Comparison of ENCODE assay signal across 12 cellular contexts in the genomic region with DNA sequence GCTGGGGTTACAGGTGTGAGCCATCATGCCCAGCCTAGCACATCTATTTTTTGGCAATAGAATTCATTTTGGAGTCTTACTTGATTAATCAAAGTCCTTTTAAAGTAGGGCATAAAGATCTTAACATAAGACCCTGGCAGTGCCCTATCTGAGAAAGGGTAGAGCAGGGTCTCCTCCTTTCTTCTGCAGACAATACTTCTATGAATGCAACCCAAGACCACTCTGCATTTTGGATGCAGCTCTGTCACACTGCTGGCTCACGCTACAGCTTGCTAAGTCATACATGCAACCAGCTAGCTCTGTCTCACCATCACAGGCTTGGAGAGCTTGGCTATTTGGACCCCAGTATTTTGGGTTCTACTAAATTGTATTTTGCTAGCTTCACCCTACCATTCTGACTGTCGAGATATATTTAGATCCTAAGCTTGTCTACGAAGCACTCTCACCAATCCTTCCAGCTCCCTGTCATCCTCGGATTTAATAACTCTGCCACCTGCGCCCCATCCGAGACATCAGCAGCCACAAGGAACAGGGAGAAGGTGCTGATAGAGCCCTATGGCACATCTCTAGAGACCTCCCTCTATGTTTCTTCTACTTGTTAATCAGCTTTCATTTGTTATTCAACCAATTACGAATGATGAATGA. TPM values are rescaled to one million over a fixed set of nuclear protein-coding genes. Genes with fewer than 3 reads are reported as not detected.
DNase-seq lines count a peak whose midpoint lies in the region; TF ChIP-seq lines count a peak whose summit lies in the region.
"Had no signal": no experiment of that assay in that cellular context is flagged by ENCODE, and none has a peak within 500 bp of the region (broad histone marks: within the 10 kb centered on the region; RNA-seq: fewer than 3 reads in every experiment).

No MANE protein-coding gene starts in this region.

- H2AFZ ChIP-seq in neuronal stem cell (ENCODE audit: low read length) = no peak overlapping the region

- no peak overlapping the region for H3K14ac ChIP-seq in neuronal stem cell (ENCODE audit: low read length)

- H3K9me3 Mint-ChIP-seq in chondrocyte (ENCODE audit: low read depth) = no peaks in the 10 kb centered on the region
- H3K9me3 Mint-ChIP-seq: CD4-positive, CD25-positive, alpha-beta regulatory T cell had no signal

- no peak overlapping the region for H3K4ac ChIP-seq in neuronal stem cell (ENCODE audit: low read length)

- H3K23ac ChIP-seq in neuronal stem cell (ENCODE audit: low read depth, low read length, poor library complexity) = no peak overlapping the region

- no peak overlapping the region for H3K27ac Mint-ChIP-seq in chondrocyte (ENCODE audit: unreplicated experiment)
- H3K27ac Mint-ChIP-seq: CD4-positive, CD25-positive, alpha-beta regulatory T cell had no signal

- H2BK5ac ChIP-seq in neuronal stem cell (ENCODE audit: low read length) = no peak overlapping the region

- H3K79me1 ChIP-seq in neuronal stem cell (ENCODE audit: low read depth, low read length) = no peaks in the 10 kb centered on the region

- H3K4me1 ChIP-seq in neuronal stem cell (ENCODE audit: control insufficient read depth in 2 of 2, insufficient read depth in 1 of 2, low read depth in 1 of 2, low read length in 2 of 2) = peaks cover 0 to 1% of the 10 kb centered on the region in 2 donors
- H3K4me1 ChIP-seq: HAP-1 had no signal

- peak overlapping the region; percentile 21 for H2BK15ac ChIP-seq in neuronal stem cell (ENCODE audit: low read length)

- in situ Hi-C loops in G401 (cut with HindIII; ENCODE audit: low sequenced_read_pairs) = no loop called here

- H3K36me3 Mint-ChIP-seq in chondrocyte (ENCODE audit: low read depth) = no peaks in the 10 kb centered on the region
- H3K36me3 Mint-ChIP-seq: CD4-positive, CD25-positive, alpha-beta regulatory T cell had no signal

- H3K9me3 ChIP-seq in neuronal stem cell (replicated peaks in 1 of 2; ENCODE audit: control insufficient read depth in 2 of 2, insufficient read depth in 1 of 2, low read depth in 1 of 2, low read length in 2 of 2) = no peaks in the 10 kb centered on the region
- H3K9me3 ChIP-seq: BLaER1, HAP-1 had no signal

- H3K27ac ChIP-seq in neuronal stem cell (replicated peaks; ENCODE audit: low read length) = no peak overlapping the region
- H3K27ac ChIP-seq in substantia nigra (ENCODE audit: low read depth, low read length, poor library complexity, severe bottlenecking) = no peak overlapping the region
- H3K27ac ChIP-seq: BLaER1 had no signal

- no peak overlapping the region for H3K4me2 ChIP-seq in neuronal stem cell (ENCODE audit: insufficient read depth, low read length, poor library complexity, severe bottlenecking)

- WGBS in neuronal stem cell (ENCODE audit: extremely low coverage in 2 of 2, insufficient read length in 2 of 2, insufficient replicate concordance in 1 of 2), 2 donors = no CpG with 5 or more reads among the region's 7 CpGs

- H3K36me3 ChIP-seq in neuronal stem cell (replicated peaks in 1 of 2; ENCODE audit: control insufficient read depth in 2 of 2, insufficient read depth in 2 of 2, low read length in 2 of 2) = no peaks in the 10 kb centered on the region
- H3K36me3 ChIP-seq: BLaER1, HAP-1 had no signal

- no peak overlapping the region for H2AK5ac ChIP-seq in neuronal stem cell (ENCODE audit: low read depth, low read length)

- no peaks in the 10 kb centered on the region for H3K4me1 Mint-ChIP-seq in chondrocyte (ENCODE audit: low read depth)
- H3K4me1 Mint-ChIP-seq: CD4-positive, CD25-positive, alpha-beta regulatory T cell had no signal

- no peak overlapping the region for H3K4me3 Mint-ChIP-seq in chondrocyte (ENCODE audit: unreplicated experiment)
- H3K4me3 Mint-ChIP-seq: CD4-positive, CD25-positive, alpha-beta regulatory T cell had no signal

- H3K9ac ChIP-seq in neuronal stem cell (ENCODE audit: low read depth, low read length, poor library complexity) = no peak overlapping the region
- H3K9ac ChIP-seq: BLaER1 had no signal

- peak overlapping the region; percentile 74 for H4K8ac ChIP-seq in neuronal stem cell (ENCODE audit: low read depth, low read length)

- no peak overlapping the region for H3K4me3 ChIP-seq in neuronal stem cell (ENCODE audit: low read length in 2 of 2)
- H3K4me3 ChIP-seq: BLaER1, HAP-1 had no signal

- no peak overlapping the region for H3K18ac ChIP-seq in neuronal stem cell (ENCODE audit: low read length)

- no peak for TF ChIP-seq CTCF in chondrocyte (IDR thresholded peaks at IDR 0.05)

- peaks cover 25% of the 10 kb centered on the region for H3K27me3 Mint-ChIP-seq in chondrocyte (ENCODE audit: low read depth)

- H4K91ac ChIP-seq in neuronal stem cell (ENCODE audit: low read depth, low read length, poor library complexity) = no peak overlapping the region

- no peak overlapping the region for H2BK12ac ChIP-seq in neuronal stem cell (ENCODE audit: low read length)

- H2BK120ac ChIP-seq in neuronal stem cell (ENCODE audit: low read depth, low read length) = no peak overlapping the region

- no peaks in the 10 kb centered on the region for H3K27me3 ChIP-seq in neuronal stem cell (ENCODE audit: control insufficient read depth in 3 of 3, insufficient read depth in 3 of 3, low read depth in 1 of 3, low read length in 3 of 3)
- H3K27me3 ChIP-seq: BLaER1 had no signal

- DNase-seq in G401 (ENCODE audit: low spot score) (peak; percentile 69), chondrocyte (ENCODE audit: low spot score) (peak; percentile 28), neuronal stem cell (ENCODE audit: low spot score) (no peak), substantia nigra (lab: John Stamatoyannopoulos, UW) (no peak), AG20443 (ENCODE audit: low spot score) (no peak)
- no peak for DNase-seq in activated CD4-positive, alpha-beta T cell treated with anti-CD3 and anti-CD28 coated beads, Interleukin-2, amount 50 U/mL, for 48 hours
- DNase-seq: AML-193; CD4-positive, CD25-positive, alpha-beta regulatory T cell; DMS53 had no signal

RNA-seq across cellular contexts. Expression of a gene that starts 45.1 kb away (rescaled TPM):
- total RNA-seq in G401 (2014; rRNA removed; shearing (Covaris generic)) = not detected in 2 replicates
- not detected in 3 replicates for total RNA-seq in chondrocyte
- 13.0 TPM for polyA plus RNA-seq in neuronal stem cell (2013, experiment 1 of 2)
- 12.5 TPM for polyA plus RNA-seq in neuronal stem cell (2013, experiment 2 of 2)
- total RNA-seq: A673; CD4-positive, CD25-positive, alpha-beta regulatory T cell had no signal

Comparison
In these comparisons a context has a peak if more than half of its experiments do, and no peak if none do; other contexts are left out.
1. DNase-seq: peak in G401 (single experiment) and chondrocyte (single experiment); none in neuronal stem cell (single experiment), substantia nigra (0 of 49), activated CD4-positive, alpha-beta T cell treated with anti-CD3 and anti-CD28 coated beads, Interleukin-2, amount 50 U/mL, for 48 hours (0 of 2) and AG20443 (single experiment).